ENCODE assay signal across 19 cellular contexts in the genomic region with DNA sequence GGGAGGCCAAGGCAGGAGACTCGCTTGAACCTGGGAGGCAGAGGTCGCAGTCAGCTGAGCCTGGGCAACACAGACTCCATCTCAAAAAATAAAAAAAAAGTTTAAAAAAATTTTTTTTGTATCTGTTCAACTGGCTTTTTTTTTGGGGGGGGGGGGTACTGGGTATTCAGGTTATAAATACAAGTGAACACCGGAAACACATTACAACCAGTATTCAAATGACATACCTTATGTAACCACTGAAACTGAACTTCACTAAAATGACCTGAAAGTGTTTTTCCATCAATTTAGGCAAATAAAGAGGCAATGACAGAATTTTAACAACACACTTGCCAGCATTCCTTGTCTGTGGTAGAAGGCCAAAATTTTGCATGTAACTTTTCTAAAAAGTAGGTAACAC. TPM values are rescaled to one million over a fixed set of nuclear protein-coding genes. Genes with fewer than 3 reads are reported as not detected.
A peak's percentile ranks its signal among the peaks of the same experiment; 100 is the strongest.
DNase-seq lines count a peak whose midpoint lies in the region; ATAC-seq and TF ChIP-seq lines count a peak whose summit lies in the region.
"Had no signal": no experiment of that assay in that cellular context is flagged by ENCODE, and none has a peak within 500 bp of the region (broad histone marks: within the 10 kb centered on the region; RNA-seq: fewer than 3 reads in every experiment).

No MANE protein-coding gene starts in this region.

- H3K4me3 ChIP-seq in CD4-positive, alpha-beta memory T cell (ENCODE audit: low read length in 2 of 2) = no peak overlapping the region
- no peak overlapping the region for H3K4me3 ChIP-seq in endodermal cell (ENCODE audit: low read length)
- H3K4me3 ChIP-seq: cardiac muscle cell, MG63, ovary, thyroid gland had no signal

- H3K9me3 Mint-ChIP-seq in stimulated activated naive CD8-positive, alpha-beta T cell treated with anti-CD3 and anti-CD28 coated beads, Interleukin-15, Interleukin-2, amounts not matched to agents 100 ng/mL and 50 ng/mL, for 24 hours = no peaks in the 10 kb centered on the region
- H3K9me3 Mint-ChIP-seq in stimulated activated naive CD8-positive, alpha-beta T cell treated with anti-CD3 and anti-CD28 coated beads, Interleukin-15, amount 100 ng/mL, for 72 hours = no peaks in the 10 kb centered on the region
- H3K9me3 Mint-ChIP-seq in stimulated activated naive B cell treated with anti-CD40 and anti-IgM and Interleukin-4, amounts not matched to agents 10 μg/mL and 1 μg/mL and 100 μg/mL, for 72 hours = peaks cover 0 to 3% of the 10 kb centered on the region in 2 donors
- H3K9me3 Mint-ChIP-seq in CD4-positive, alpha-beta memory T cell = no peaks in the 10 kb centered on the region
- no peaks in the 10 kb centered on the region for H3K9me3 Mint-ChIP-seq in endodermal cell
- H3K9me3 Mint-ChIP-seq: activated naive CD4-positive, alpha-beta T cell treated with anti-CD3 and anti-CD28 coated beads, Interleukin-2, amount 50 U/mL, for 72 hours; HFFc6 had no signal

- WGBS in endodermal cell (ENCODE audit: insufficient coverage in 1 of 2, insufficient read length in 1 of 2), 2 experiments = 88% methylated on average over 3 of the region's 3 CpGs; no CpG with 5 or more reads in 1 of the 2 experiments

- no peaks in the 10 kb centered on the region for H3K27me3 Mint-ChIP-seq in stimulated activated naive CD8-positive, alpha-beta T cell treated with anti-CD3 and anti-CD28 coated beads, Interleukin-15, Interleukin-2, amounts not matched to agents 100 ng/mL and 50 ng/mL, for 24 hours
- H3K27me3 Mint-ChIP-seq in stimulated activated naive CD8-positive, alpha-beta T cell treated with anti-CD3 and anti-CD28 coated beads, Interleukin-15, amount 100 ng/mL, for 72 hours = no peaks in the 10 kb centered on the region
- H3K27me3 Mint-ChIP-seq in stimulated activated naive B cell treated with anti-CD40 and anti-IgM and Interleukin-4, amounts not matched to agents 10 μg/mL and 1 μg/mL and 100 μg/mL, for 72 hours = no peaks in the 10 kb centered on the region
- H3K27me3 Mint-ChIP-seq in CD4-positive, alpha-beta memory T cell = no peaks in the 10 kb centered on the region
- no peaks in the 10 kb centered on the region for H3K27me3 Mint-ChIP-seq in endodermal cell (ENCODE audit: insufficient read depth)
- H3K27me3 Mint-ChIP-seq: activated CD8-positive, alpha-beta memory T cell treated with anti-CD3 and anti-CD28 coated beads, Interleukin-2, amount 10 ng/mL, durations not matched to agents 7 days and 5 days had no signal

- H3K4me3 Mint-ChIP-seq in stimulated activated naive CD8-positive, alpha-beta T cell treated with anti-CD3 and anti-CD28 coated beads, Interleukin-15, Interleukin-2, amounts not matched to agents 100 ng/mL and 50 ng/mL, for 24 hours = peak overlapping the region; percentile 42
- no peak overlapping the region for H3K4me3 Mint-ChIP-seq in stimulated activated naive CD8-positive, alpha-beta T cell treated with anti-CD3 and anti-CD28 coated beads, Interleukin-15, amount 100 ng/mL, for 72 hours
- peak overlapping the region in 1 of 2 donors; percentile 54 for H3K4me3 Mint-ChIP-seq in stimulated activated naive B cell treated with anti-CD40 and anti-IgM and Interleukin-4, amounts not matched to agents 10 μg/mL and 1 μg/mL and 100 μg/mL, for 72 hours
- H3K4me3 Mint-ChIP-seq in CD4-positive, alpha-beta memory T cell = no peak overlapping the region
- no peak overlapping the region for H3K4me3 Mint-ChIP-seq in endodermal cell
- H3K4me3 Mint-ChIP-seq: activated CD8-positive, alpha-beta memory T cell treated with anti-CD3 and anti-CD28 coated beads, Interleukin-2, amount 10 ng/mL, durations not matched to agents 7 days and 5 days; HFFc6 had no signal

- H3K27ac Mint-ChIP-seq in stimulated activated naive CD8-positive, alpha-beta T cell treated with anti-CD3 and anti-CD28 coated beads, Interleukin-15, Interleukin-2, amounts not matched to agents 100 ng/mL and 50 ng/mL, for 24 hours = peak overlapping the region; percentile 64
- no peak overlapping the region for H3K27ac Mint-ChIP-seq in stimulated activated naive CD8-positive, alpha-beta T cell treated with anti-CD3 and anti-CD28 coated beads, Interleukin-15, amount 100 ng/mL, for 72 hours
- peak overlapping the region; percentile 71 for H3K27ac Mint-ChIP-seq in stimulated activated naive B cell treated with anti-CD40 and anti-IgM and Interleukin-4, amounts not matched to agents 10 μg/mL and 1 μg/mL and 100 μg/mL, for 72 hours
- no peak overlapping the region for H3K27ac Mint-ChIP-seq in CD4-positive, alpha-beta memory T cell
- H3K27ac Mint-ChIP-seq in endodermal cell = no peak overlapping the region
- H3K27ac Mint-ChIP-seq: activated CD8-positive, alpha-beta memory T cell treated with anti-CD3 and anti-CD28 coated beads, Interleukin-2, amount 10 ng/mL, durations not matched to agents 7 days and 5 days; activated naive CD4-positive, alpha-beta T cell treated with anti-CD3 and anti-CD28 coated beads, Interleukin-2, amount 50 U/mL, for 72 hours; HFFc6 had no signal

- H3K27me3 ChIP-seq in CD4-positive, alpha-beta memory T cell (ENCODE audit: insufficient read depth, low read length) = no peaks in the 10 kb centered on the region
- no peaks in the 10 kb centered on the region for H3K27me3 ChIP-seq in endodermal cell (ENCODE audit: control insufficient read depth, insufficient read depth, low read length, poor library complexity, severe bottlenecking)
- H3K27me3 ChIP-seq: cardiac muscle cell, foreskin keratinocyte, ovary, thyroid gland had no signal

- H3K4me1 ChIP-seq in CD4-positive, alpha-beta memory T cell (ENCODE audit: insufficient read depth, low read length) = peaks cover 4% of the 10 kb centered on the region
- no peaks in the 10 kb centered on the region for H3K4me1 ChIP-seq in endodermal cell (ENCODE audit: control insufficient read depth, insufficient read depth, low read length)
- H3K4me1 ChIP-seq: thyroid gland had no signal

- TF ChIP-seq CTCF in endodermal cell (conservative IDR thresholded peaks at IDR 0.05) = no peak

- no peak for DNase-seq in stimulated activated naive CD8-positive, alpha-beta T cell treated with anti-CD3 and anti-CD28 coated beads, Interleukin-15, amount 100 ng/mL, for 72 hours
- DNase-seq in stimulated activated naive B cell treated with anti-CD40 and anti-IgM and Interleukin-4, amounts not matched to agents 10 μg/mL and 1 μg/mL and 100 μg/mL, for 72 hours = no peak
- no peak for DNase-seq in CD4-positive, alpha-beta memory T cell
- DNase-seq in endodermal cell = no peak
- DNase-seq in cerebellar cortex (ENCODE audit: low spot score) = no peak
- DNase-seq: 8988T; activated CD8-positive, alpha-beta memory T cell treated with anti-CD3 and anti-CD28 coated beads, Interleukin-2, amount 10 ng/mL, durations not matched to agents 7 days and 5 days; foreskin keratinocyte; HFFc6; MG63; NCI-H2171 treated with DMSO at 0.1 percent for 48 hours; ovary; thyroid gland; WERI-Rb-1 had no signal

- POLR2A ChIA-PET in CD4-positive, alpha-beta memory T cell (lab: Charles Lee; ENCODE audit: partially characterized antibody) = no interaction called here

- H3K4me1 Mint-ChIP-seq in stimulated activated naive CD8-positive, alpha-beta T cell treated with anti-CD3 and anti-CD28 coated beads, Interleukin-15, Interleukin-2, amounts not matched to agents 100 ng/mL and 50 ng/mL, for 24 hours (ENCODE audit: low read depth) = peaks cover 53% of the 10 kb centered on the region
- H3K4me1 Mint-ChIP-seq in stimulated activated naive CD8-positive, alpha-beta T cell treated with anti-CD3 and anti-CD28 coated beads, Interleukin-15, amount 100 ng/mL, for 72 hours = peaks cover 22% of the 10 kb centered on the region
- H3K4me1 Mint-ChIP-seq in stimulated activated naive B cell treated with anti-CD40 and anti-IgM and Interleukin-4, amounts not matched to agents 10 μg/mL and 1 μg/mL and 100 μg/mL, for 72 hours = peaks cover 40 to 47% of the 10 kb centered on the region in 2 donors
- peaks cover 5 to 11% (median 6%) of the 10 kb centered on the region in 4 donors for H3K4me1 Mint-ChIP-seq in CD4-positive, alpha-beta memory T cell
- H3K4me1 Mint-ChIP-seq in endodermal cell = peaks cover 9% of the 10 kb centered on the region

- H3K36me3 ChIP-seq in CD4-positive, alpha-beta memory T cell (ENCODE audit: insufficient read depth, low read length) = no peaks in the 10 kb centered on the region
- no peaks in the 10 kb centered on the region for H3K36me3 ChIP-seq in endodermal cell (ENCODE audit: control insufficient read depth, insufficient read depth, low read length)
- H3K36me3 ChIP-seq: cardiac muscle cell, MG63, ovary, thyroid gland had no signal

- no peak overlapping the region for H3K9ac ChIP-seq in endodermal cell (ENCODE audit: extremely low read depth, low read length, poor library complexity, severe bottlenecking)

- H3K36me3 Mint-ChIP-seq in stimulated activated naive CD8-positive, alpha-beta T cell treated with anti-CD3 and anti-CD28 coated beads, Interleukin-15, Interleukin-2, amounts not matched to agents 100 ng/mL and 50 ng/mL, for 24 hours (ENCODE audit: low read depth) = peaks cover 19% of the 10 kb centered on the region
- H3K36me3 Mint-ChIP-seq in stimulated activated naive B cell treated with anti-CD40 and anti-IgM and Interleukin-4, amounts not matched to agents 10 μg/mL and 1 μg/mL and 100 μg/mL, for 72 hours = peaks cover 42 to 57% of the 10 kb centered on the region in 2 donors
- H3K36me3 Mint-ChIP-seq in CD4-positive, alpha-beta memory T cell = peaks cover 4% of the 10 kb centered on the region in 2 donors
- H3K36me3 Mint-ChIP-seq in endodermal cell (ENCODE audit: low read depth) = peaks cover 2% of the 10 kb centered on the region
- H3K36me3 Mint-ChIP-seq: activated naive CD4-positive, alpha-beta T cell treated with anti-CD3 and anti-CD28 coated beads, Interleukin-2, amount 50 U/mL, for 72 hours had no signal

- H3K27ac ChIP-seq in CD4-positive, alpha-beta memory T cell (ENCODE audit: low read depth, low read length) = no peak overlapping the region
- H3K27ac ChIP-seq in endodermal cell (ENCODE audit: low read depth, low read length) = no peak overlapping the region
- H3K27ac ChIP-seq: cardiac muscle cell, foreskin keratinocyte, ovary, thyroid gland, WERI-Rb-1 had no signal

- intact Hi-C loops in CD4-positive, alpha-beta memory T cell (cut with micrococcal nuclease) = no loop called here

- H3K9me3 ChIP-seq in CD4-positive, alpha-beta memory T cell (ENCODE audit: control insufficient read depth in 1 of 2, low read length in 2 of 2) = no peaks in the 10 kb centered on the region
- H3K9me3 ChIP-seq in endodermal cell (ENCODE audit: control insufficient read depth, low read length) = no peaks in the 10 kb centered on the region
- H3K9me3 ChIP-seq: MG63, ovary, thyroid gland had no signal

- CTCF ChIA-PET in CD4-positive, alpha-beta memory T cell (lab: Charles Lee; ENCODE audit: partially characterized antibody) = no interaction called here

- no peak for ATAC-seq in stimulated activated naive CD8-positive, alpha-beta T cell treated with anti-CD3 and anti-CD28 coated beads, Interleukin-15, amount 100 ng/mL, for 72 hours
- ATAC-seq in HG02571 (IDR thresholded peaks at IDR 0.05; ENCODE audit: unreplicated experiment) = peak; percentile 71
- ATAC-seq in HG03575 (IDR thresholded peaks at IDR 0.05; ENCODE audit: extremely low read depth, insufficient number of reproducible peaks, low FRiP score, unreplicated experiment) = peak; percentile 40
- ATAC-seq in stimulated activated naive B cell treated with anti-CD40 and anti-IgM and Interleukin-4, amounts not matched to agents 10 μg/mL and 1 μg/mL and 100 μg/mL, for 72 hours (replicated peaks) = peak in 1 of 2 donors; percentile 31
- ATAC-seq: activated CD8-positive, alpha-beta memory T cell treated with anti-CD3 and anti-CD28 coated beads, Interleukin-2, amount 10 ng/mL, durations not matched to agents 7 days and 5 days; activated naive CD4-positive, alpha-beta T cell treated with anti-CD3 and anti-CD28 coated beads, Interleukin-2, amount 50 U/mL, for 72 hours; foreskin keratinocyte had no signal

RNA-seq across cellular contexts. Expression of gene STRBP, which starts 33.5 kb away (rescaled TPM):
- total RNA-seq in CD4-positive, alpha-beta memory T cell = 10 to 100 TPM; 21.1 to 23.8 TPM
- 10 to 100 TPM; 17.5 to 21.5 TPM for polyA plus RNA-seq in CD4-positive, alpha-beta memory T cell
- total RNA-seq in endodermal cell = 10 to 100 TPM; 77.2 to 83.3 TPM
- polyA plus RNA-seq in endodermal cell (2013, experiment 1 of 2) = 44.7 TPM
- polyA plus RNA-seq in endodermal cell (2013, experiment 2 of 2) = 46.5 TPM

Comparison
In these comparisons a context has a peak if more than half of its experiments do, and no peak if none do; other contexts are left out.
1. H3K27ac Mint-ChIP-seq: peak in stimulated activated naive CD8-positive, alpha-beta T cell treated with anti-CD3 and anti-CD28 coated beads, Interleukin-15, Interleukin-2, amounts not matched to agents 100 ng/mL and 50 ng/mL, for 24 hours (single experiment) and stimulated activated naive B cell treated with anti-CD40 and anti-IgM and Interleukin-4, amounts not matched to agents 10 μg/mL and 1 μg/mL and 100 μg/mL, for 72 hours (single experiment); none in stimulated activated naive CD8-positive, alpha-beta T cell treated with anti-CD3 and anti-CD28 coated beads, Interleukin-15, amount 100 ng/mL, for 72 hours (0 of 2), CD4-positive, alpha-beta memory T cell (0 of 7) and endodermal cell (single experiment).